Comparison of ENCODE assay signal across 15 cellular contexts in genomic region chr4:37765741-37766140, GRCh38.
DNase-seq lines count a peak whose midpoint lies in the region; ATAC-seq and TF ChIP-seq lines count a peak whose summit lies in the region.
"Had no signal": no experiment of that assay in that cellular context is flagged by ENCODE, and none has a peak within 500 bp of the region (broad histone marks: within the 10 kb centered on the region; RNA-seq: fewer than 3 reads in every experiment).

No MANE protein-coding gene starts in this region.

- no peaks in the 10 kb centered on the region for H3K9me3 ChIP-seq in heart right ventricle
- H3K9me3 ChIP-seq: A549, esophagus squamous epithelium had no signal

- peaks cover 0 to 30% (median 0%) of the 10 kb centered on the region in 9 donors for H3K4me1 ChIP-seq in heart right ventricle
- H3K4me1 ChIP-seq: A549 had no signal

- H3K36me3 ChIP-seq in heart right ventricle, result no peaks in the 10 kb centered on the region
- H3K36me3 ChIP-seq: esophagus squamous epithelium had no signal

- 81 to 89% methylated on average over 1 of the region's 1 CpG for WGBS in heart right ventricle, 2 donors

- H3K4me3 Mint-ChIP-seq in activated T-helper 17 cell treated with anti-CD3 and anti-CD28 coated beads, Interleukin-2, amount 50 U/mL, for 72 hours, result no peak overlapping the region
- H3K4me3 Mint-ChIP-seq: type B pancreatic cell had no signal

- ATAC-seq in GM19372 (IDR thresholded peaks at IDR 0.05; ENCODE audit: low read depth, unreplicated experiment), result peak; percentile 55
- peak; percentile 74 for ATAC-seq in HG03378 (IDR thresholded peaks at IDR 0.05; ENCODE audit: unreplicated experiment)
- ATAC-seq in activated T-helper 17 cell treated with anti-CD3 and anti-CD28 coated beads, Interleukin-2, amount 50 U/mL, for 72 hours (replicated peaks), result peak; percentile 51
- no peak for ATAC-seq in heart right ventricle
- ATAC-seq: A549 had no signal

- DNase-seq in NCI-H1105 treated with DMSO at 0.1 percent for 48 hours (lab: John Stamatoyannopoulos, UW) (peak; percentile 28), NCI-H1105 (lab: John Stamatoyannopoulos, UW) (no peak), NCI-H2227 treated with DMSO at 0.1 percent for 48 hours (lab: John Stamatoyannopoulos, UW) (no peak), heart right ventricle (no peak), H4 (ENCODE audit: low spot score) (no peak)
- DNase-seq: activated CD8-positive, alpha-beta memory T cell treated with anti-CD3 and anti-CD28 coated beads, Interleukin-2, amount 50 U/mL, for 48 hours; cerebellar nuclear complex; EL; esophagus squamous epithelium; NCI-H524 treated with DMSO at 0.1 percent for 48 hours had no signal

- no peaks in the 10 kb centered on the region for H3K36me3 Mint-ChIP-seq in activated T-helper 17 cell treated with anti-CD3 and anti-CD28 coated beads, Interleukin-2, amount 50 U/mL, for 72 hours (ENCODE audit: low read depth)
- H3K36me3 Mint-ChIP-seq: type B pancreatic cell had no signal

- no peak overlapping the region for H3K27ac ChIP-seq in heart right ventricle
- H3K27ac ChIP-seq: A549, esophagus squamous epithelium had no signal

- intact Hi-C loops in heart right ventricle (cut with DNase I), result no loop called here

- no peaks in the 10 kb centered on the region for H3K27me3 ChIP-seq in heart right ventricle
- H3K27me3 ChIP-seq: esophagus squamous epithelium had no signal

- H3K4me3 ChIP-seq in heart right ventricle, result no peak overlapping the region
- H3K4me3 ChIP-seq: A549, esophagus squamous epithelium had no signal

- no peak for TF ChIP-seq CTCF in heart right ventricle (IDR thresholded peaks at IDR 0.05)

- H3K9me3 Mint-ChIP-seq in activated T-helper 17 cell treated with anti-CD3 and anti-CD28 coated beads, Interleukin-2, amount 50 U/mL, for 72 hours, result no peaks in the 10 kb centered on the region

- H3K27me3 Mint-ChIP-seq in activated T-helper 17 cell treated with anti-CD3 and anti-CD28 coated beads, Interleukin-2, amount 50 U/mL, for 72 hours, result no peaks in the 10 kb centered on the region
- H3K27me3 Mint-ChIP-seq: type B pancreatic cell had no signal

- peaks cover 4% of the 10 kb centered on the region for H3K4me1 Mint-ChIP-seq in activated T-helper 17 cell treated with anti-CD3 and anti-CD28 coated beads, Interleukin-2, amount 50 U/mL, for 72 hours

- H3K27ac Mint-ChIP-seq in activated T-helper 17 cell treated with anti-CD3 and anti-CD28 coated beads, Interleukin-2, amount 50 U/mL, for 72 hours, result peak overlapping the region; percentile 34
- H3K27ac Mint-ChIP-seq: type B pancreatic cell had no signal

Comparison
In these comparisons a context has a peak if more than half of its experiments do, and no peak if none do; other contexts are left out.
1. ATAC-seq: peak in GM19372 (single experiment), HG03378 (single experiment) and activated T-helper 17 cell treated with anti-CD3 and anti-CD28 coated beads, Interleukin-2, amount 50 U/mL, for 72 hours (single experiment); none in heart right ventricle (0 of 8).